8 cellular contexts compared by ENCODE assay signal in the genomic region with DNA sequence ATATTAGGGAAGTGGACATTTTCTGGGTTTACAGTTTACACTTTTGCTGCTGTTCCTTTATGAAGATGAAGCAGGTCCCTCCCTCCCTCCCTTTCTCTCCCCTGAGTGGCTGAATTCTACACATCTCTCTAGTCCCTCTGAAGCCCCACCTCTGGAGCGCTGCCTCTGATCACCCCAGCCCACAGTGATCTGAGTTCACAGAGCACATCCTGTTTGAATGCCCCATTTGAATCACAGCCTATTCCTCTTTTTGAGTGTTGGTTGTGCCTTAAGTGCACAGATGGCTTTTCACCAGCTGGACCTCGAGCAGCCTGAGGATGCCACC.
DNase-seq lines count a peak whose midpoint lies in the region; ATAC-seq and TF ChIP-seq lines count a peak whose summit lies in the region.

No MANE protein-coding gene starts in this region.

- no peaks in the 10 kb centered on the region for H3K27me3 Mint-ChIP-seq in activated CD4-positive, alpha-beta T cell treated with anti-CD3 and anti-CD28 coated beads for 36 hours

- intact Hi-C loops in activated CD4-positive, alpha-beta T cell treated with anti-CD3 and anti-CD28 coated beads for 36 hours (cut with DNase I, micrococcal nuclease): loop anchor here in 1 of 2 experiments (10.0 kb wide), 1 partner anchor 191 kb away; no protein-coding TSS in a partner anchor

- TF ChIP-seq CTCF in VCaP (conservative IDR thresholded peaks at IDR 0.05) (no peak), coronary artery (IDR thresholded peaks at IDR 0.05) (no peak)

- H3K27ac Mint-ChIP-seq in activated CD4-positive, alpha-beta T cell treated with anti-CD3 and anti-CD28 coated beads for 36 hours: no peak overlapping the region

- H3K4me1 Mint-ChIP-seq in activated CD4-positive, alpha-beta T cell treated with anti-CD3 and anti-CD28 coated beads for 36 hours: peaks cover 19% of the 10 kb centered on the region

- POLR2A ChIA-PET in activated CD4-positive, alpha-beta T cell treated with anti-CD3 and anti-CD28 coated beads for 36 hours (lab: Charles Lee): no interaction called here

- H3K4me3 ChIP-seq in coronary artery: no peak overlapping the region

- ATAC-seq in activated CD4-positive, alpha-beta T cell treated with anti-CD3 and anti-CD28 coated beads for 36 hours: peak; percentile 97

- H3K4me3 Mint-ChIP-seq in activated CD4-positive, alpha-beta T cell treated with anti-CD3 and anti-CD28 coated beads for 36 hours: no peak overlapping the region

- peak; percentile 60 for DNase-seq in activated CD4-positive, alpha-beta T cell treated with anti-CD3 and anti-CD28 coated beads for 36 hours
- no peak for DNase-seq in activated CD4-positive, alpha-beta T cell treated with anti-CD3 and anti-CD28 coated beads, Interleukin-2, amount 50 U/mL, for 1 hour
- peak; percentile 73 for DNase-seq in NCI-H1105 (lab: John Stamatoyannopoulos, UW)
- DNase-seq in myocyte (ENCODE audit: low read depth): peak; percentile 52
- DNase-seq in retina: no peak
- no peak for DNase-seq in coronary artery (ENCODE audit: low spot score)
- no peak for DNase-seq in SK-N-DZ (ENCODE audit: low spot score)

- H3K27ac ChIP-seq in VCaP (peak overlapping the region; percentile 94), coronary artery (peak overlapping the region in 1 of 2 donors; percentile 19)

- H3K36me3 Mint-ChIP-seq in activated CD4-positive, alpha-beta T cell treated with anti-CD3 and anti-CD28 coated beads for 36 hours (ENCODE audit: low read depth): no peaks in the 10 kb centered on the region

- H3K9me3 Mint-ChIP-seq in activated CD4-positive, alpha-beta T cell treated with anti-CD3 and anti-CD28 coated beads for 36 hours (ENCODE audit: low read depth): no peaks in the 10 kb centered on the region

- CTCF ChIA-PET in activated CD4-positive, alpha-beta T cell treated with anti-CD3 and anti-CD28 coated beads for 36 hours (lab: Charles Lee): no interaction called here

Comparison
In these comparisons a context has a peak if more than half of its experiments do, and no peak if none do; other contexts are left out.
1. DNase-seq: peak in activated CD4-positive, alpha-beta T cell treated with anti-CD3 and anti-CD28 coated beads for 36 hours (single experiment), NCI-H1105 (single experiment) and myocyte (single experiment); none in activated CD4-positive, alpha-beta T cell treated with anti-CD3 and anti-CD28 coated beads, Interleukin-2, amount 50 U/mL, for 1 hour (single experiment), retina (single experiment), coronary artery (single experiment) and SK-N-DZ (single experiment).